8 cellular contexts compared by ENCODE assay signal in genomic region chr7:116861717-116862116, GRCh38. TPM values are rescaled to one million over a fixed set of nuclear protein-coding genes. Genes with fewer than 3 reads are reported as not detected.
DNase-seq lines count a peak whose midpoint lies in the region; ATAC-seq and TF ChIP-seq lines count a peak whose summit lies in the region.

No MANE protein-coding gene starts in this region.

- peaks cover 16% of the 10 kb centered on the region for H3K4me1 ChIP-seq in Caco-2
- H3K4me1 ChIP-seq in MM.1S (ENCODE audit: low read length), result peaks cover 32% of the 10 kb centered on the region
- peaks cover 46 to 49% of the 10 kb centered on the region in 2 experiments for H3K4me1 ChIP-seq in neutrophil (ENCODE audit: control insufficient read depth in 1 of 2, insufficient read depth in 1 of 2, low read depth in 1 of 2, low read length in 1 of 2)

- H3K4me3 ChIP-seq in Caco-2 (ENCODE audit: low read depth, low read length) (no peak overlapping the region), MM.1S (ENCODE audit: low read length) (peak overlapping the region; percentile 47; the same call in 1 of the 2 replicates), coronary artery (peak overlapping the region; percentile 84), neutrophil (ENCODE audit: low read depth in 1 of 2, low read length in 1 of 2) (peak overlapping the region; percentile 81 to 94), brain microvascular endothelial cell (ENCODE audit: low read depth, low read length) (no peak overlapping the region)

- intact Hi-C loops in Caco-2 (cut with micrococcal nuclease; ENCODE audit: unreplicated experiment), result loop anchor here (1.0 to 2.0 kb wide), 3 partner anchors 51 to 651 kb away; partner anchors contain the start of genes ST7 and TES

- no peak overlapping the region; the same call in 1 of the 2 replicates for H3K9ac ChIP-seq in MM.1S (ENCODE audit: low read length)

- POLR2A ChIA-PET in Caco-2 (lab: Charles Lee), result no interaction called here

- peaks cover 42% of the 10 kb centered on the region for H3K79me2 ChIP-seq in MM.1S (ENCODE audit: low read length)

- no peaks in the 10 kb centered on the region for H3K27me3 ChIP-seq in Caco-2 (replicated peaks; ENCODE audit: control insufficient read depth, insufficient read depth, low read length)
- no peaks in the 10 kb centered on the region for H3K27me3 ChIP-seq in MM.1S (replicated peaks; ENCODE audit: insufficient read depth, low read length)
- no peaks in the 10 kb centered on the region for H3K27me3 ChIP-seq in neutrophil
- no peaks in the 10 kb centered on the region for H3K27me3 ChIP-seq in brain microvascular endothelial cell (replicated peaks)

- no peaks in the 10 kb centered on the region for H3K9me2 ChIP-seq in MM.1S (replicated peaks; ENCODE audit: insufficient read depth, low read length)

- peaks cover 6% of the 10 kb centered on the region for H3K4me1 Mint-ChIP-seq in Caco-2 (ENCODE audit: low read depth, unreplicated experiment)

- H4K20me1 ChIP-seq in MM.1S (ENCODE audit: insufficient read depth, low read length), result peaks cover 16% of the 10 kb centered on the region

- H3K27me3 Mint-ChIP-seq in Caco-2 (ENCODE audit: insufficient read depth, unreplicated experiment), result no peaks in the 10 kb centered on the region

- no peaks in the 10 kb centered on the region for H3K9me3 Mint-ChIP-seq in Caco-2 (ENCODE audit: unreplicated experiment)

- in situ Hi-C loops in brain microvascular endothelial cell (cut with HindIII; ENCODE audit: low pct_ligation_motif_present, low sequenced_read_pairs), result no loop called here

- no TSS peak for BruUV-seq in Caco-2 (replicated peaks; lab: Mats Ljungman, UMichigan)

- no peak for ATAC-seq in HG02885 (IDR thresholded peaks at IDR 0.05; ENCODE audit: poor library complexity, unreplicated experiment)

- H3K4me2 ChIP-seq in MM.1S (ENCODE audit: low read depth, low read length), result peak overlapping the region; percentile 76

- peaks cover 15% of the 10 kb centered on the region for H3F3A ChIP-seq in MM.1S (ENCODE audit: insufficient read depth, low read length)

- no peak overlapping the region; the same call in 1 of the 2 replicates for H3K27ac ChIP-seq in MM.1S (ENCODE audit: low read length)
- peak overlapping the region; percentile 99 to 100 for H3K27ac ChIP-seq in coronary artery
- H3K27ac ChIP-seq in neutrophil, result peak overlapping the region; percentile 97
- H3K27ac ChIP-seq in brain microvascular endothelial cell, result no peak overlapping the region

- CTCF ChIA-PET in Caco-2 (lab: Charles Lee), result no interaction called here

- no peak for DNase-seq in Caco-2
- no peak for DNase-seq in MM.1S
- DNase-seq in coronary artery (ENCODE audit: low spot score), result no peak
- no peak for DNase-seq in brain microvascular endothelial cell
- DNase-seq in NCI-H1694 treated with DMSO at 0.1 percent for 48 hours (lab: John Stamatoyannopoulos, UW), result no peak
- DNase-seq in C1 segment of cervical spinal cord (lab: John Stamatoyannopoulos, UW), result no peak

- peak overlapping the region; percentile 95 for H3K4me3 Mint-ChIP-seq in Caco-2 (ENCODE audit: unreplicated experiment)

- peak overlapping the region; percentile 92 for H2AFZ ChIP-seq in MM.1S (ENCODE audit: low read length)

- peaks cover 13% of the 10 kb centered on the region for H3K36me3 Mint-ChIP-seq in Caco-2 (ENCODE audit: insufficient read depth, unreplicated experiment)

- no peaks in the 10 kb centered on the region for H3K36me3 ChIP-seq in Caco-2 (ENCODE audit: control insufficient read depth, insufficient read depth, low read length)
- no peaks in the 10 kb centered on the region for H3K36me3 ChIP-seq in MM.1S (replicated peaks; ENCODE audit: insufficient read depth, low read length)
- no peaks in the 10 kb centered on the region for H3K36me3 ChIP-seq in neutrophil
- H3K36me3 ChIP-seq in brain microvascular endothelial cell (replicated peaks), result no peaks in the 10 kb centered on the region

- no peaks in the 10 kb centered on the region for H3K9me3 ChIP-seq in Caco-2
- no peaks in the 10 kb centered on the region for H3K9me3 ChIP-seq in MM.1S (replicated peaks; ENCODE audit: insufficient read depth, low read length)
- no peaks in the 10 kb centered on the region for H3K9me3 ChIP-seq in neutrophil

- TF ChIP-seq CTCF in Caco-2 (IDR thresholded peaks at IDR 0.05; ENCODE audit: insufficient read depth in 1 of 2, low read depth in 1 of 2, low read length in 1 of 2, severe bottlenecking in 1 of 2, unreplicated experiment in 1 of 2) (no peak), MM.1S (IDR thresholded peaks at IDR 0.05; ENCODE audit: low read length) (no peak), coronary artery (IDR thresholded peaks at IDR 0.05) (no peak), neutrophil (IDR thresholded peaks at IDR 0.05) (no peak), brain microvascular endothelial cell (IDR thresholded peaks at IDR 0.05; ENCODE audit: low read depth, low read length, missing control alignments) (no peak)

- H3K27ac Mint-ChIP-seq in Caco-2 (ENCODE audit: unreplicated experiment), result peak overlapping the region; percentile 93

RNA-seq across cellular contexts. Expression of gene CAPZA2, which starts 0.7 kb away (rescaled TPM):
- 271 and 281 TPM in 2 replicates for total RNA-seq in Caco-2 (2022)

Comparison
In these comparisons a context has a peak if more than half of its experiments do, and no peak if none do; other contexts are left out.
1. H3K4me3 ChIP-seq: peak in MM.1S (single experiment), coronary artery (single experiment) and neutrophil (2 of 2); none in Caco-2 (single experiment) and brain microvascular endothelial cell (single experiment).
2. H3K27ac ChIP-seq: peak in coronary artery (2 of 2) and neutrophil (single experiment); none in MM.1S (single experiment) and brain microvascular endothelial cell (single experiment).